ENCODE assay signal across 7 cellular contexts in genomic region chr5:160230686-160231527, GRCh38. TPM values are rescaled to one million over a fixed set of nuclear protein-coding genes. Genes with fewer than 3 reads are reported as not detected.
DNase-seq lines count a peak whose midpoint lies in the region; ATAC-seq and TF ChIP-seq lines count a peak whose summit lies in the region.

No MANE protein-coding gene starts in this region.

- H3K4me1 ChIP-seq in adipocyte (ENCODE audit: control insufficient read depth, insufficient read depth, low read length), result peaks cover 11% of the 10 kb centered on the region

- H3K36me3 ChIP-seq in adipocyte (ENCODE audit: control insufficient read depth, insufficient read depth, low read length, severe bottlenecking), result no peaks in the 10 kb centered on the region

- TF ChIP-seq CTCF in dorsolateral prefrontal cortex (IDR thresholded peaks at IDR 0.05 in 54 of 56, conservative IDR thresholded peaks at IDR 0.05 in 2 of 56; ENCODE audit: low read depth in 1 of 56, partially characterized antibody in 56 of 56) (no peak), RWPE1 (conservative IDR thresholded peaks at IDR 0.05; ENCODE audit: low read depth) (no peak)

- H3K27me3 ChIP-seq in adipocyte (replicated peaks; ENCODE audit: control insufficient read depth, insufficient read depth, low read length), result peaks cover 6% of the 10 kb centered on the region
- H3K27me3 ChIP-seq in dorsolateral prefrontal cortex, result no peaks in the 10 kb centered on the region

- DNase-seq in adipocyte (ENCODE audit: low read depth), result peak; percentile 28
- peak; percentile 4 for DNase-seq in putamen (ENCODE audit: low spot score)
- DNase-seq in dorsolateral prefrontal cortex, result no peak
- no peak for DNase-seq in NCI-H510A (lab: John Stamatoyannopoulos, UW)
- DNase-seq in RWPE1 (ENCODE audit: low spot score), result no peak

- CTCF ChIA-PET in RWPE1 (lab: Yijun Ruan, JAX), result interaction anchor here (0.7 to 1.3 kb wide), 3 partner anchors 10 to 726 kb away, joined by 4 to 6 read pairs (median 4); no protein-coding TSS in a partner anchor

- intact Hi-C loops in dorsolateral prefrontal cortex (cut with DNase I), result no loop called here

- POLR2A ChIA-PET in RWPE1 (lab: Yijun Ruan, JAX; ENCODE audit: low non-redundant PET), result interaction anchor here (0.6 kb wide), 1 partner anchor 185 kb away, joined by 9 read pairs; no protein-coding TSS in a partner anchor

- H3K4me3 ChIP-seq in adipocyte (ENCODE audit: low read length) (no peak overlapping the region), dorsolateral prefrontal cortex (no peak overlapping the region)

- H3K9me3 ChIP-seq in adipocyte (ENCODE audit: control insufficient read depth, low read length), result no peaks in the 10 kb centered on the region

- no peak overlapping the region for H3K27ac ChIP-seq in dorsolateral prefrontal cortex
- H3K27ac ChIP-seq in RWPE1, result no peak overlapping the region

- H3K9ac ChIP-seq in adipocyte (ENCODE audit: low read length), result no peak overlapping the region

- ATAC-seq in GM18858 (IDR thresholded peaks at IDR 0.05; ENCODE audit: unreplicated experiment), result peak; percentile 63
- ATAC-seq in HG02642 (IDR thresholded peaks at IDR 0.05; ENCODE audit: poor library complexity, unreplicated experiment), result peak; percentile 59

RNA-seq across cellular contexts. Expression of gene FABP6, which starts 1.6 kb away (rescaled TPM):
- total RNA-seq in dorsolateral prefrontal cortex, result 10 to 100 TPM in 32 of 120 experiments, 1 to 10 TPM in 88; 2.2 to 17.7 (median 7.9) TPM

Comparison
In these comparisons a context has a peak if more than half of its experiments do, and no peak if none do; other contexts are left out.
1. DNase-seq: peak in adipocyte (single experiment) and putamen (single experiment); none in dorsolateral prefrontal cortex (0 of 10), NCI-H510A (single experiment) and RWPE1 (single experiment).